ENCODE assay signal across 1 cellular context in the genomic region with DNA sequence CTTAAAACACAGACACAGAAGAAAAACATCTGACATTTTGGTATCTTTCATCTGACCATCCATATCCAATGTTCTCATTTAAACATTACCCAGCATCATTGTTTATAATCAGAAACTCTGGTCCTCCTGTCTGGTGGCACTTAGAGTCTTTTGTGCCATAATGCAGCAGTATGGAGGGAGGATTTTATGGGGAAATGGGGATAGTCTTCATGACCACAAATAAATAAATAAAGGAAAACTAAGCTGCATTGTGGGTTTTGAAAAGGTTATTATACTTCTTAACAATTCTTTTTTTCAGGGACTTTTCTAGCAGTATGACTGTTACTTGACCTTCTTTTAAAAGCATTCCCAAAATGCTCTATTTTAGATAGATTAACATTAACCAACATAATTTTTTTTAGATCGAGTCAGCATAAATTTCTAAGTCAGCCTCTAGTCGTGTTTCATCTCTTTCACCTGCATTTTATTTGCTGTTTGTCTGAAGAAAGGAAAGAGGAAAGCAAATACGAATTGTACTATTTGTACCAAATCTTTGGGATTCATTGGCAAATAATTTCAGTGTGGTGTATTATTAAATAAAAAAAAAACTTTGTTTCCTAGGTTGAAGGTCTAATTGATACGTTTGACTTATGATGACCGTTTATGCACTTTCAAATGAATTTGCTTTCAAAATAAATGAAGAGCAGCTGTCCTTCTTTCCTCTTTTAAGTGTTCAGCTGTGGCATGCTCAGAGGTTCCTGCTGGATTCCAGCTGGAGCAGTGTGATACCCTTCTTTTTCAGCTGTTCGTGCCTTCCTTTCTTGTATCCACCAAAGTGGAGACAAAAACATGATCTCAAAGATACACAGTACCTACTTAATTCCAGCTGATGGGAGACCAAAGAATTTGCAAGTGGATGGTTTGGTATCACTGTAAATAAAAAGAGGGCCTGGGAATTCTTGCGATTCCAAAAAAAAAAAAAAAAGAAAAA.
A peak's percentile ranks its signal among the peaks of the same experiment; 100 is the strongest.
TF ChIP-seq lines count a peak whose summit lies in the region.

No MANE protein-coding gene starts in this region.

TF ChIP-seq in A549, 52 proteins besides CTCF, POLR2A, EP300 and RAD21:
- peak; percentile 65 for TF ChIP-seq MAFK (IDR thresholded peaks at IDR 0.05; ENCODE audit: partially characterized antibody)
